22 cellular contexts compared by ENCODE assay signal in the genomic region with DNA sequence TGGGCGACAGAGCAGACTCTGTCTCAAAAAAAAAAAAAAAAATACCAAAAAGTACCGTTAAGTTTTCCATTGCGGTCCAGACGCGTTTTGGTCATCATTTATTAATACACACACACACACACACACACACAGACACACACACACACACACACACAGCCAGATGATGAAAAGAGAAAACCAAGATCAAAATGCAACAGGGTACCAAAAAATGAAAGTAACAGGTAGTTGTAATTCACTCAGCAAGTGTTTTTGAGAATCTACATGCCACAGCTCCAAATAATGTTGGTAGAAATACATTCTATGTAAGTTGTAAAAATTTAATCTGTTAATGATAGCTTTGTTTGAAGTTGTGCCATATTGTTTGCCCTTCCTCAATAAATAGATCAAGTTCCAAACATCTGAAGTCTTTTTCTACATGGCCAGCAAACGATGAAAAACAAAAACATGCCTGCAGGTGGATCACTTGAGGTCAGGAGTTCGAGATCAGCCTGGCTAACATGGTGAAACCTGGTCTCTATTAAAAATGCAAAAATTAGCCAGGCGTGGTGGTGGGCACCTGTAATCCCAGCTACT.
"Had no signal": no experiment of that assay in that cellular context is flagged by ENCODE, and none has a peak within 500 bp of the region (broad histone marks: within the 10 kb centered on the region; RNA-seq: fewer than 3 reads in every experiment).

No MANE protein-coding gene starts in this region.

- H3K9me3 Mint-ChIP-seq: activated CD4-positive, alpha-beta T cell treated with anti-CD3 and anti-CD28 coated beads, Interleukin-2, amount 10 ng/mL, durations not matched to agents 24 days and 14 days; central memory CD8-positive, alpha-beta T cell; memory B cell; naive thymus-derived CD8-positive, alpha-beta T cell had no signal

- H3K27ac Mint-ChIP-seq: activated CD4-positive, alpha-beta T cell treated with anti-CD3 and anti-CD28 coated beads, Interleukin-2, amount 10 ng/mL, durations not matched to agents 24 days and 14 days; activated CD8-positive, alpha-beta memory T cell treated with anti-CD3 and anti-CD28 coated beads, Interleukin-2, amount 10 ng/mL, durations not matched to agents 7 days and 5 days; brain; memory B cell had no signal

- H3K27me3 ChIP-seq: esophagus squamous epithelium, neutrophil, transverse colon had no signal

- H3K4me3 Mint-ChIP-seq: activated CD4-positive, alpha-beta T cell treated with anti-CD3 and anti-CD28 coated beads, Interleukin-2, amount 10 ng/mL, durations not matched to agents 24 days and 14 days; activated CD8-positive, alpha-beta memory T cell treated with anti-CD3 and anti-CD28 coated beads, Interleukin-2, amount 10 ng/mL, durations not matched to agents 7 days and 5 days; brain; central memory CD8-positive, alpha-beta T cell; memory B cell; naive thymus-derived CD8-positive, alpha-beta T cell had no signal

- H3K4me3 ChIP-seq: coronary artery, esophagus squamous epithelium, transverse colon had no signal

- H3K4me1 ChIP-seq: parathyroid adenoma had no signal

- ATAC-seq: activated CD8-positive, alpha-beta memory T cell treated with anti-CD3 and anti-CD28 coated beads, Interleukin-2, amount 10 ng/mL, durations not matched to agents 7 days and 5 days; left ventricle myocardium superior; naive thymus-derived CD8-positive, alpha-beta T cell; SK-N-SH treated with all-trans-retinoic acid at 6 μM for 48 hours had no signal

- H3K9ac ChIP-seq: parathyroid adenoma had no signal

- H3K9me3 ChIP-seq: esophagus squamous epithelium, neutrophil, transverse colon had no signal

- H3K27me3 Mint-ChIP-seq: activated CD4-positive, alpha-beta T cell treated with anti-CD3 and anti-CD28 coated beads, Interleukin-2, amount 10 ng/mL, durations not matched to agents 24 days and 14 days; activated CD8-positive, alpha-beta memory T cell treated with anti-CD3 and anti-CD28 coated beads, Interleukin-2, amount 10 ng/mL, durations not matched to agents 7 days and 5 days; central memory CD8-positive, alpha-beta T cell; memory B cell; naive thymus-derived CD8-positive, alpha-beta T cell had no signal

- FAIRE-seq: endothelial cell of umbilical vein had no signal

- DNase-seq: activated CD4-positive, alpha-beta T cell treated with anti-CD3 and anti-CD28 coated beads, Interleukin-2, amount 10 ng/mL, durations not matched to agents 24 days and 14 days; activated CD8-positive, alpha-beta memory T cell treated with anti-CD3 and anti-CD28 coated beads, Interleukin-2, amount 10 ng/mL, durations not matched to agents 7 days and 5 days; activated naive CD4-positive, alpha-beta T cell treated with Interleukin-2 at 50 U/mL for 16 hours; activated T-cell treated with anti-CD3 and anti-CD28 coated beads, Interleukin-2, amount 50 U/mL, for 1 hour; amygdala; esophagus squamous epithelium; kidney glomerular epithelial cell; left ventricle myocardium superior; naive thymus-derived CD8-positive, alpha-beta T cell; retina; stimulated activated CD4-positive, alpha-beta T cell treated with anti-CD3 and anti-CD28 coated beads, Interleukin-2, amount 100 ng/mL, for 48 hours; stimulated activated naive CD4-positive, alpha-beta T cell; T-helper 1 cell; transverse colon had no signal

- H3K27ac ChIP-seq: coronary artery, esophagus squamous epithelium, neutrophil, parathyroid adenoma, transverse colon had no signal
